In genomic region chr18:31206064-31206463, GRCh38 we compare ENCODE assay signal across 1 cellular context.
TF ChIP-seq lines count a peak whose summit lies in the region.

No MANE protein-coding gene starts in this region.

TF ChIP-seq in HCT116, 20 proteins besides CTCF, POLR2A, EP300 and RAD21 (continued from another document):
- no peak for TF ChIP-seq REST (IDR thresholded peaks at IDR 0.05; ENCODE audit: low read depth)
- TF ChIP-seq ZFX (IDR thresholded peaks at IDR 0.05), result no peak
- no peak for TF ChIP-seq JUND (IDR thresholded peaks at IDR 0.05)
- TF ChIP-seq POLR2AphosphoS5 (IDR thresholded peaks at IDR 0.05; ENCODE audit: low read depth, low read length), result no peak
- no peak for TF ChIP-seq SRF (IDR thresholded peaks at IDR 0.05; ENCODE audit: low read depth)
- no peak for TF ChIP-seq ZNF274 (IDR thresholded peaks at IDR 0.05; ENCODE audit: low read depth, low read length)
- no peak for TF ChIP-seq EZH2phosphoT487 (IDR thresholded peaks at IDR 0.05; ENCODE audit: borderline replicate concordance)
- TF ChIP-seq ZBTB33 (IDR thresholded peaks at IDR 0.05; ENCODE audit: extremely low read depth, insufficient replicate concordance, low read length), result no peak
